ENCODE assay signal across 2 cellular contexts in the genomic region with DNA sequence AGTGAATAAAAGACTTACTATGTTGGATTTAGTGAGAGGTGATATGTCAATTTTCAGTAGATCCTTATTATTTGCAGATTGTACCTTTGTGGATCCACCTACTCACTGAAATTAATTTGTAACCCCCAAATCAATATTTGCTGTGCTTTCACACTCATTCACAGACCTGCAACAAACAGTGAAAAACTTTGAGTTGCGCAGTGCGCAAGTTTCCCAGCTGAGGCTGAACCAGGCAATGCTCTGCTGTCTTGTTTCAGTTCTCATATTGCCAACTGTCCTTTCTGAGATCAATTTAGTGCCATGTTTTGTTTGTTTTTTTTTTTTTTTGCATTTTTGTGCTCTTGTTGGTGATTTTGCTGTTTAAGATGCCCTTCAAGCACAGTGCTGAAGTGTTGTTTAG.
A peak's percentile ranks its signal among the peaks of the same experiment; 100 is the strongest.
TF ChIP-seq lines count a peak whose summit lies in the region.

No MANE protein-coding gene starts in this region.

TF ChIP-seq in liver, 16 proteins besides CTCF, POLR2A, EP300 and RAD21:
- TF ChIP-seq TAF1 (conservative IDR thresholded peaks at IDR 0.05) (no peak), FOXA1 (IDR thresholded peaks at IDR 0.05) (no peak), NR2F2 (IDR thresholded peaks at IDR 0.05) (no peak), HNF4G (IDR thresholded peaks at IDR 0.05) (no peak), MAX (IDR thresholded peaks at IDR 0.05) (no peak), FOXA2 (IDR thresholded peaks at IDR 0.05) (peak; percentile 46), YY1 (IDR thresholded peaks at IDR 0.05) (peak; percentile 72), JUND (IDR thresholded peaks at IDR 0.05) (peak in 1 of 2 donors; percentile 23), SP1 (IDR thresholded peaks at IDR 0.05) (peak; percentile 39), RXRA (IDR thresholded peaks at IDR 0.05) (peak in 1 of 2 donors; percentile 56), HNF4A (conservative IDR thresholded peaks at IDR 0.05) (peak; percentile 26 to 45), EGR1 (IDR thresholded peaks at IDR 0.05; ENCODE audit: low read depth in 2 of 2) (no peak), GABPA (IDR thresholded peaks at IDR 0.05 in 1 of 2, conservative IDR thresholded peaks at IDR 0.05 in 1 of 2) (no peak)
- TF ChIP-seq, protein P1, sequence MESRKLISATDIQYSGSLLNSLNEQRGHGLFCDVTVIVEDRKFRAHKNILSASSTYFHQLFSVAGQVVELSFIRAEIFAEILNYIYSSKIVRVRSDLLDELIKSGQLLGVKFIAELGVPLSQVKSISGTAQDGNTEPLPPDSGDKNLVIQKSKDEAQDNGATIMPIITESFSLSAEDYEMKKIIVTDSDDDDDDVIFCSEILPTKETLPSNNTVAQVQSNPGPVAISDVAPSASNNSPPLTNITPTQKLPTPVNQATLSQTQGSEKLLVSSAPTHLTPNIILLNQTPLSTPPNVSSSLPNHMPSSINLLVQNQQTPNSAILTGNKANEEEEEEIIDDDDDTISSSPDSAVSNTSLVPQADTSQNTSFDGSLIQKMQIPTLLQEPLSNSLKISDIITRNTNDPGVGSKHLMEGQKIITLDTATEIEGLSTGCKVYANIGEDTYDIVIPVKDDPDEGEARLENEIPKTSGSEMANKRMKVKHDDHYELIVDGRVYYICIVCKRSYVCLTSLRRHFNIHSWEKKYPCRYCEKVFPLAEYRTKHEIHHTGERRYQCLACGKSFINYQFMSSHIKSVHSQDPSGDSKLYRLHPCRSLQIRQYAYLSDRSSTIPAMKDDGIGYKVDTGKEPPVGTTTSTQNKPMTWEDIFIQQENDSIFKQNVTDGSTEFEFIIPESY (IDR thresholded peaks at IDR 0.05) = no peak
- TF ChIP-seq, protein P2, sequence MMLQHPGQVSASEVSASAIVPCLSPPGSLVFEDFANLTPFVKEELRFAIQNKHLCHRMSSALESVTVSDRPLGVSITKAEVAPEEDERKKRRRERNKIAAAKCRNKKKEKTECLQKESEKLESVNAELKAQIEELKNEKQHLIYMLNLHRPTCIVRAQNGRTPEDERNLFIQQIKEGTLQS (IDR thresholded peaks at IDR 0.05) = peak; percentile 34
- TF ChIP-seq, protein P3, sequence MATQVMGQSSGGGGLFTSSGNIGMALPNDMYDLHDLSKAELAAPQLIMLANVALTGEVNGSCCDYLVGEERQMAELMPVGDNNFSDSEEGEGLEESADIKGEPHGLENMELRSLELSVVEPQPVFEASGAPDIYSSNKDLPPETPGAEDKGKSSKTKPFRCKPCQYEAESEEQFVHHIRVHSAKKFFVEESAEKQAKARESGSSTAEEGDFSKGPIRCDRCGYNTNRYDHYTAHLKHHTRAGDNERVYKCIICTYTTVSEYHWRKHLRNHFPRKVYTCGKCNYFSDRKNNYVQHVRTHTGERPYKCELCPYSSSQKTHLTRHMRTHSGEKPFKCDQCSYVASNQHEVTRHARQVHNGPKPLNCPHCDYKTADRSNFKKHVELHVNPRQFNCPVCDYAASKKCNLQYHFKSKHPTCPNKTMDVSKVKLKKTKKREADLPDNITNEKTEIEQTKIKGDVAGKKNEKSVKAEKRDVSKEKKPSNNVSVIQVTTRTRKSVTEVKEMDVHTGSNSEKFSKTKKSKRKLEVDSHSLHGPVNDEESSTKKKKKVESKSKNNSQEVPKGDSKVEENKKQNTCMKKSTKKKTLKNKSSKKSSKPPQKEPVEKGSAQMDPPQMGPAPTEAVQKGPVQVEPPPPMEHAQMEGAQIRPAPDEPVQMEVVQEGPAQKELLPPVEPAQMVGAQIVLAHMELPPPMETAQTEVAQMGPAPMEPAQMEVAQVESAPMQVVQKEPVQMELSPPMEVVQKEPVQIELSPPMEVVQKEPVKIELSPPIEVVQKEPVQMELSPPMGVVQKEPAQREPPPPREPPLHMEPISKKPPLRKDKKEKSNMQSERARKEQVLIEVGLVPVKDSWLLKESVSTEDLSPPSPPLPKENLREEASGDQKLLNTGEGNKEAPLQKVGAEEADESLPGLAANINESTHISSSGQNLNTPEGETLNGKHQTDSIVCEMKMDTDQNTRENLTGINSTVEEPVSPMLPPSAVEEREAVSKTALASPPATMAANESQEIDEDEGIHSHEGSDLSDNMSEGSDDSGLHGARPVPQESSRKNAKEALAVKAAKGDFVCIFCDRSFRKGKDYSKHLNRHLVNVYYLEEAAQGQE (IDR thresholded peaks at IDR 0.05) = peak; percentile 37

TF ChIP-seq in HepG2, 621 proteins besides CTCF, POLR2A, EP300 and RAD21:
- TF ChIP-seq SNAPC2 (CRISPR knock-in tag; IDR thresholded peaks at IDR 0.05) (no peak), REXO4 (CRISPR knock-in tag; IDR thresholded peaks at IDR 0.05; ENCODE audit: borderline replicate concordance) (no peak), ZNF775 (CRISPR knock-in tag; IDR thresholded peaks at IDR 0.05; ENCODE audit: borderline replicate concordance) (no peak), CHCHD3 (CRISPR knock-in tag; IDR thresholded peaks at IDR 0.05) (no peak), STAT5B (CRISPR knock-in tag; IDR thresholded peaks at IDR 0.05) (no peak)
TF ChIP-seq in HepG2: peak in this region for 0.
